Comparison of ENCODE assay signal across 2 cellular contexts in the genomic region with DNA sequence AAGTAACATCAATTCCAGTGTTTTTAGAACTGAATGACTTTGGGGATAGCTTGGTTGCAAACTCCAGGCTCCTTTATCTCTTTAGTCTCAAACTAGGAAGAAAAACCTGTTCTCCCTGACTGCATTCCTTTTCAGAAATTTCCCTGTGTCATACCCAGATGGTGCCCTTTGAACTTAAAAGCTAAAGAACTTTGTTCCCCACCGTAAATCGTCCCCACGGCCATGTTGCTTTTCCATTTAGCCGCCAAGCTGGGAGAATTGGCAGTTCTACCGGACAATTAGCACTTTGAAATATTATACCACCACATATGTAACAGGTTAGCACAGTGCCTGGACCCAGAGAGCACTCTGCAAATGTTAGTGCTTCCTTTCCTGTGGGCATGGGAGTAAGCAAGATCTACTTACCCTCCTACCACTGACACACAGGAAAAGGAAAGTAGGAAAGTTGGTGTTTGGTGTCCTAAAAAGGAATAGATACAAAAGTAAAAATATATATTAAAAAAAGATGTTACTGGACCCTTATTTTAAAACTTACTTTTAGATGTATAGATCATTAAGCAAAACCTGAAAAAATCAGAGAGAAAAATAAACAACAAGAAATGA.
TF ChIP-seq lines count a peak whose summit lies in the region.

No MANE protein-coding gene starts in this region.

TF ChIP-seq in GM23338, 12 proteins besides CTCF, POLR2A, EP300 and RAD21:
- no peak for TF ChIP-seq CREB1 (CRISPR knock-in tag; IDR thresholded peaks at IDR 0.05; ENCODE audit: low read depth)
- no peak for TF ChIP-seq JUNB (IDR thresholded peaks at IDR 0.05; ENCODE audit: unreplicated experiment)
- TF ChIP-seq EZH2 (IDR thresholded peaks at IDR 0.05; ENCODE audit: low read depth, unreplicated experiment): no peak
- no peak for TF ChIP-seq POLR2AphosphoS5 (IDR thresholded peaks at IDR 0.05; ENCODE audit: low read depth)
- no peak for TF ChIP-seq ZNF114 (CRISPR knock-in tag; IDR thresholded peaks at IDR 0.05)
- TF ChIP-seq ZNF331 (CRISPR knock-in tag; IDR thresholded peaks at IDR 0.05; ENCODE audit: low read depth): no peak
- no peak for TF ChIP-seq EZH2phosphoT487 (IDR thresholded peaks at IDR 0.05; ENCODE audit: unreplicated experiment)

TF ChIP-seq in GM12891, 5 proteins besides CTCF, POLR2A, EP300 and RAD21:
- TF ChIP-seq POU2F2 (IDR thresholded peaks at IDR 0.05; ENCODE audit: low read depth, low read length) (no peak), PAX5 (IDR thresholded peaks at IDR 0.05; ENCODE audit: insufficient read depth, low read length, severe bottlenecking) (no peak)
